9 cellular contexts compared by ENCODE assay signal in the genomic region with DNA sequence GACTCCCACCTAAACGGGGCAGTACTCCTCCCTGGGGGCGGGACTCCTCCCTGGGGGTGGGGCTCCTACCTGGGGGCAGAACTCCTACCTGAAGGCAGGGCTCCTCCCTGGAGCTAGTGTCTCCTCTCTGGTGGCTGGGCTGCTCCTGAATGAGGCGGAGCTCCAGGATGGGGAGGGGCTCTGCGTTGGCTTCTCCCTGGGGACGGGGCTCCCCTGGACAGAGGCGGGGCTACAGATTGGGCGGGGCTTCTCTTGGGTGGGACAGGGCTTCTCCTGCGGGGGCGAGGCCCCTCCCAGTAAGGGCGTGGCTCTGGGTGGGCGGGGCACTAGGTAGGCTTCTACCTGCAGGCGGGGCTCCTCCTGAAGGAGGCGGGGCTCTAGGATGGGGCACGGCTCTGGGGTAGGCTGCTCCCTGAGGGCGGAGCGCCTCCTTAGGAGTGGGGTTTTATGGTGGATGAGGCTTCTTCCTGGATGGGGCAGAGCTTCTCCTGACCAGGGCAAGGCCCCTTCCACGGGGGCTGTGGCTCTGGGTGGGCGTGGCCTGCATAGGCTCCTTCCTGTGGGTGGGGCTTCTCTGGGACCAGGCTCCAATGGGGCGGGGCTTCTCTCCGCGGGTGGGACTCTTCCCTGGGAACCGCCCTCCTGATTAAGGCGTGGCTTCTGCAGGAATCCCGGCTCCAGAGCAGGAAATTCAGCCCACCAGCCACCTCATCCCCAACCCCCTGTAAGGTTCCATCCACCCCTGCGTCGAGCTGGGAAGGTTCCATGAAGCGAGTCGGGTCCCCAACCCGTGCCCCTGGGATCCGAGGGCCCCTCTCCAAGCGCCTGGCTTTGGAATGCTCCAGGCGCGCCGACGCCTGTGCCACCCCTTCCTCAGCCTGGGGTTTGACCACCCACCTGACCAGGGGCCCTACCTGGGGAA. TPM values are rescaled to one million over a fixed set of nuclear protein-coding genes. Genes with fewer than 3 reads are reported as not detected.
DNase-seq lines count a peak whose midpoint lies in the region; ATAC-seq, FAIRE-seq and TF ChIP-seq lines count a peak whose summit lies in the region.
"Had no signal": no experiment of that assay in that cellular context is flagged by ENCODE, and none has a peak within 500 bp of the region (broad histone marks: within the 10 kb centered on the region; RNA-seq: fewer than 3 reads in every experiment).

No MANE protein-coding gene starts in this region.

- DNase-seq in HEK293T (ENCODE audit: extremely low spot score) = peak; percentile 99
- DNase-seq in activated naive CD8-positive, alpha-beta T cell treated with anti-CD3 and anti-CD28 coated beads, Interleukin-2, amount 10 ng/mL, durations not matched to agents 7 days and 5 days = peak; percentile 83
- DNase-seq in kidney tubule cell (ENCODE audit: low spot score) = peak; percentile 80
- peak; percentile 62 to 86 for DNase-seq in stimulated activated CD4-positive, alpha-beta T cell treated with anti-CD3 and anti-CD28 coated beads, Interleukin-4, amount 100 ng/mL, for 48 hours (ENCODE audit: low read depth in 2 of 2)
- no peak for DNase-seq in D721Med (ENCODE audit: insufficient read length, low spot score)

- FAIRE-seq in D721Med (lab: Jason Lieb, UNC) = no peak

- CTCF ChIA-PET in HEK293T (lab: Yijun Ruan, JAX) = no interaction called here

- peak overlapping the region; percentile 38 for H3K27ac Mint-ChIP-seq in activated naive CD8-positive, alpha-beta T cell treated with anti-CD3 and anti-CD28 coated beads, Interleukin-2, amount 10 ng/mL, durations not matched to agents 7 days and 5 days

- H3K27me3 Mint-ChIP-seq in activated naive CD8-positive, alpha-beta T cell treated with anti-CD3 and anti-CD28 coated beads, Interleukin-2, amount 10 ng/mL, durations not matched to agents 7 days and 5 days = peaks cover 44% of the 10 kb centered on the region

- POLR2A ChIA-PET in HEK293T (lab: Yijun Ruan, JAX) = interaction anchor here (1.4 kb wide), 1 partner anchor 22 kb away, joined by 3 read pairs; no protein-coding TSS in a partner anchor
- POLR2A ChIA-PET in activated naive CD8-positive, alpha-beta T cell treated with anti-CD3 and anti-CD28 coated beads, Interleukin-2, amount 10 ng/mL, durations not matched to agents 7 days and 5 days (lab: Charles Lee) = interaction anchor here (0.8 to 1.8 kb wide), 2 partner anchors 22 to 23 kb away, joined by 3 to 4 read pairs; partner anchors contain the start of gene ARF1

- peaks cover 1% of the 10 kb centered on the region for H3K4me1 Mint-ChIP-seq in activated naive CD8-positive, alpha-beta T cell treated with anti-CD3 and anti-CD28 coated beads, Interleukin-2, amount 10 ng/mL, durations not matched to agents 7 days and 5 days

- H3K9me3 Mint-ChIP-seq in activated naive CD8-positive, alpha-beta T cell treated with anti-CD3 and anti-CD28 coated beads, Interleukin-2, amount 10 ng/mL, durations not matched to agents 7 days and 5 days = no peaks in the 10 kb centered on the region

- H3K4me3 Mint-ChIP-seq in activated naive CD8-positive, alpha-beta T cell treated with anti-CD3 and anti-CD28 coated beads, Interleukin-2, amount 10 ng/mL, durations not matched to agents 7 days and 5 days = peak overlapping the region; percentile 73

- ATAC-seq in SK-N-SH treated with all-trans-retinoic acid at 6 μM for 48 hours = peak; percentile 41
- peak; percentile 70 for ATAC-seq in activated naive CD8-positive, alpha-beta T cell treated with anti-CD3 and anti-CD28 coated beads, Interleukin-2, amount 10 ng/mL, durations not matched to agents 7 days and 5 days (ENCODE audit: low read depth)
- no peak for ATAC-seq in GM18868 (IDR thresholded peaks at IDR 0.05; ENCODE audit: unreplicated experiment)

- no peaks in the 10 kb centered on the region for H3K36me3 Mint-ChIP-seq in activated naive CD8-positive, alpha-beta T cell treated with anti-CD3 and anti-CD28 coated beads, Interleukin-2, amount 10 ng/mL, durations not matched to agents 7 days and 5 days

- TF ChIP-seq CTCF in D721Med (IDR thresholded peaks at IDR 0.05; ENCODE audit: insufficient read depth, missing control alignments) = no peak

TF ChIP-seq in HEK293T, 16 proteins besides CTCF, POLR2A, EP300 and RAD21:
- TF ChIP-seq HDGF (IDR thresholded peaks at IDR 0.05; ENCODE audit: borderline replicate concordance) (peak; percentile 39; the same call in 1 of the 2 replicates), SUZ12 (IDR thresholded peaks at IDR 0.05) (no peak), SP1 (IDR thresholded peaks at IDR 0.05) (peak; percentile 91)

TF ChIP-seq in SK-N-SH treated with all-trans-retinoic acid at 6 μM for 48 hours, 23 proteins besides CTCF, POLR2A, EP300 and RAD21:
- TF ChIP-seq ZFP30 (CRISPR knock-in tag; IDR thresholded peaks at IDR 0.05) (no peak), BACH2 (CRISPR knock-in tag; IDR thresholded peaks at IDR 0.05; ENCODE audit: borderline replicate concordance) (no peak), ZC3H10 (CRISPR knock-in tag; IDR thresholded peaks at IDR 0.05) (no peak), OSR1 (CRISPR knock-in tag; IDR thresholded peaks at IDR 0.05) (no peak), TOX (CRISPR knock-in tag; IDR thresholded peaks at IDR 0.05; ENCODE audit: borderline replicate concordance) (no peak), ZNF8 (CRISPR knock-in tag; IDR thresholded peaks at IDR 0.05) (no peak), GLIS3 (CRISPR knock-in tag; IDR thresholded peaks at IDR 0.05) (no peak)
- TF ChIP-seq, protein P1, sequence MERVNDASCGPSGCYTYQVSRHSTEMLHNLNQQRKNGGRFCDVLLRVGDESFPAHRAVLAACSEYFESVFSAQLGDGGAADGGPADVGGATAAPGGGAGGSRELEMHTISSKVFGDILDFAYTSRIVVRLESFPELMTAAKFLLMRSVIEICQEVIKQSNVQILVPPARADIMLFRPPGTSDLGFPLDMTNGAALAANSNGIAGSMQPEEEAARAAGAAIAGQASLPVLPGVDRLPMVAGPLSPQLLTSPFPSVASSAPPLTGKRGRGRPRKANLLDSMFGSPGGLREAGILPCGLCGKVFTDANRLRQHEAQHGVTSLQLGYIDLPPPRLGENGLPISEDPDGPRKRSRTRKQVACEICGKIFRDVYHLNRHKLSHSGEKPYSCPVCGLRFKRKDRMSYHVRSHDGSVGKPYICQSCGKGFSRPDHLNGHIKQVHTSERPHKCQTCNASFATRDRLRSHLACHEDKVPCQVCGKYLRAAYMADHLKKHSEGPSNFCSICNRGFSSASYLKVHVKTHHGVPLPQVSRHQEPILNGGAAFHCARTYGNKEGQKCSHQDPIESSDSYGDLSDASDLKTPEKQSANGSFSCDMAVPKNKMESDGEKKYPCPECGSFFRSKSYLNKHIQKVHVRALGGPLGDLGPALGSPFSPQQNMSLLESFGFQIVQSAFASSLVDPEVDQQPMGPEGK (CRISPR knock-in tag; IDR thresholded peaks at IDR 0.05; ENCODE audit: borderline replicate concordance) = no peak

RNA-seq across cellular contexts. Expression of gene ARF1, which starts 22.7 kb away (rescaled TPM):
- 100 to 1,000 TPM; 266 to 284 TPM for total RNA-seq in activated naive CD8-positive, alpha-beta T cell treated with anti-CD3 and anti-CD28 coated beads, Interleukin-2, amount 10 ng/mL, durations not matched to agents 7 days and 5 days

RNA-seq across cellular contexts. Expression of gene C1orf35, which starts 43.3 kb away (rescaled TPM):
- 10 to 100 TPM; 25.2 to 29.2 TPM for total RNA-seq in activated naive CD8-positive, alpha-beta T cell treated with anti-CD3 and anti-CD28 coated beads, Interleukin-2, amount 10 ng/mL, durations not matched to agents 7 days and 5 days

RNA-seq across cellular contexts. Expression of gene MRPL55, which starts 49.3 kb away (rescaled TPM):
- total RNA-seq in activated naive CD8-positive, alpha-beta T cell treated with anti-CD3 and anti-CD28 coated beads, Interleukin-2, amount 10 ng/mL, durations not matched to agents 7 days and 5 days = 10 to 100 TPM; 53.6 to 53.7 TPM

RNA-seq across cellular contexts. Expression of gene WNT3A, which starts 53.0 kb away (rescaled TPM):
- not detected for total RNA-seq in activated naive CD8-positive, alpha-beta T cell treated with anti-CD3 and anti-CD28 coated beads, Interleukin-2, amount 10 ng/mL, durations not matched to agents 7 days and 5 days
- total RNA-seq: activated CD8-positive, alpha-beta memory T cell treated with anti-CD3 and anti-CD28 coated beads for 36 hours; tibial nerve had no signal
